ENCODE assay signal across 33 cellular contexts in the genomic region with DNA sequence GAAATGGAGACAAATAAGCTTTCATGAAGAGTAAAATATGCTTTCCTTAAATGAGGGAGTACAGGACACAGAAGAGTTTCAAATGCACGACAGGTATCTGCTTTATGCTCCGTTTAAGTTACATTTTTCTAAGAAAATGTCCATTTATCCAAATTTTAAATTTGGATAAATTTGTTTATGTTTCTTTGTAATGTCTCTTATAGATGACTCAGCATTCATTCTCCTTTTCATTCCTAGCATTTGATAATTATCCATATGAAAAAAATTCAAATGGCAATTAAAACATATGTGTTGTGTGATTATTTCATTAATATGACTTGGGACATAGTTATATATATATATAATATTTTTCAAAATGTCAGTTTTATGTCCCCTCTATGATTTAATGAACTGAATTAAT.
"Had no signal": no experiment of that assay in that cellular context is flagged by ENCODE, and none has a peak within 500 bp of the region (broad histone marks: within the 10 kb centered on the region; RNA-seq: fewer than 3 reads in every experiment).

No MANE protein-coding gene starts in this region.

- FAIRE-seq: astrocyte, TTC549 had no signal

- H3K4me3 ChIP-seq: adrenal gland, body of pancreas, breast epithelium had no signal

- ATAC-seq: activated CD8-positive, alpha-beta T cell treated with anti-CD3 and anti-CD28 coated beads for 36 hours; activated naive CD4-positive, alpha-beta T cell treated with anti-CD3 and anti-CD28 coated beads, Interleukin-2, amount 50 U/mL, for 72 hours; activated T-cell treated with anti-CD3 and anti-CD28 coated beads, Interleukin-2, amount 50 U/mL, for 4 hours; activated T-cell treated with anti-CD3 and anti-CD28 coated beads, Interleukin-2, amount 50 U/mL, for 72 hours; activated T-helper 17 cell treated with anti-CD3 and anti-CD28 coated beads, Interleukin-2, amount 50 U/mL, for 72 hours; body of pancreas had no signal

- H3K27ac ChIP-seq: adrenal gland, body of pancreas, brain microvascular endothelial cell, breast epithelium, VCaP had no signal

- DNase-seq: activated B cell treated with CpG ODN at 0.5 μM for 24 hours; activated CD4-positive, alpha-beta memory T cell treated with anti-CD3 and anti-CD28 coated beads for 36 hours; activated CD4-positive, alpha-beta T cell treated with anti-CD3 and anti-CD28 coated beads for 4 hours; activated CD4-positive, alpha-beta T cell treated with anti-CD3 and anti-CD28 coated beads, Interleukin-2, amount 10 ng/mL, durations not matched to agents 24 days and 14 days; activated CD4-positive, alpha-beta T cell treated with anti-CD3 and anti-CD28 coated beads, Interleukin-2, amount 50 U/mL, for 1 hour; activated CD4-positive, alpha-beta T cell treated with anti-CD3 and anti-CD28 coated beads, Interleukin-2, amount 50 U/mL, for 4 hours; activated CD4-positive, CD25-positive, alpha-beta regulatory T cell treated with anti-CD3 and anti-CD28 coated beads, Interleukin-2, amount 50 U/mL, for 72 hours; activated CD8-positive, alpha-beta memory T cell treated with anti-CD3 and anti-CD28 coated beads, Interleukin-2, amount 50 U/mL, for 4 hours; activated CD8-positive, alpha-beta T cell treated with anti-CD3 and anti-CD28 coated beads for 36 hours; activated effector memory CD4-positive, alpha-beta T cell treated with anti-CD3 and anti-CD28 coated beads, Interleukin-2, amount 50 U/mL, for 16 hours; activated gamma-delta T cell treated with Interleukin-2 at 50 U/mL for 16 hours; activated naive CD4-positive, alpha-beta T cell; activated naive CD4-positive, alpha-beta T cell treated with anti-CD3 and anti-CD28 coated beads for 36 hours; activated naive CD4-positive, alpha-beta T cell treated with anti-CD3 and anti-CD28 coated beads, Interleukin-2, amount 50 U/mL, for 16 hours; activated naive CD8-positive, alpha-beta T cell treated with anti-CD3 and anti-CD28 coated beads for 36 hours; activated T-cell treated with anti-CD3 and anti-CD28 coated beads for 4 hours; activated T-cell treated with anti-CD3 and anti-CD28 coated beads, Interleukin-2, amount 50 U/mL, for 1 hour; activated T-cell treated with anti-CD3 and anti-CD28 coated beads, Interleukin-2, amount 50 U/mL, for 4 hours; activated T-cell treated with anti-CD3 and anti-CD28 coated beads, Interleukin-2, amount 50 U/mL, for 72 hours; adrenal gland; amniotic stem cell; aorta; body of pancreas; brain microvascular endothelial cell; central memory CD4-positive, alpha-beta T cell; T-helper 2 cell; T-helper 9 cell had no signal

- H3K4me1 ChIP-seq: adrenal gland, body of pancreas, breast epithelium had no signal

- H3K27me3 ChIP-seq: adrenal gland, body of pancreas, brain microvascular endothelial cell, breast epithelium had no signal

- H3K9me3 ChIP-seq: adrenal gland, body of pancreas had no signal

- H3K36me3 ChIP-seq: adrenal gland, brain microvascular endothelial cell, breast epithelium had no signal
